Comparison of ENCODE assay signal across 26 cellular contexts in the genomic region with DNA sequence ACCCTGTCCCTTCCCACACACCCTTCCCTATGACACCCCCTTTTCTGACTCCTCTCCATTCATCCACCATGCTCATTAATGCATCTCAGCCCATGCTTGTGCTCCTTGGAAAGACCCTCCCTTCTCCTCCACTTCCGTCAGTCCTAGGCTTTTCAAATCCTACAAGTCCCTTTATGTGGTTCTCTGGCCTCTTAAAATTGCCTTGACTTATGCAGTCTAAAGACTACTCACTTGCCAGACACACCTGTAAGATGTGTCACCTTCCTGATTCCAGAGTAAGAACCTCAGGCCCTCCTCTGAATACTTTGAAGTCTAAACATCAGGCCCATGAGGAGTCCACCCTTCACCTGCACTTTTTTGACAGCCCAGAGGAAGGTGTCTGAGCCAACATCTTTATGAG.
DNase-seq lines count a peak whose midpoint lies in the region; ATAC-seq, FAIRE-seq and TF ChIP-seq lines count a peak whose summit lies in the region.
"Had no signal": no experiment of that assay in that cellular context is flagged by ENCODE, and none has a peak within 500 bp of the region (broad histone marks: within the 10 kb centered on the region; RNA-seq: fewer than 3 reads in every experiment).

No MANE protein-coding gene starts in this region.

- no peak for FAIRE-seq in GM12878 (lab: Jason Lieb, UNC)
- FAIRE-seq: astrocyte, GM19239, pancreas had no signal

- BruUV-seq in GM12878 (replicated peaks; lab: Mats Ljungman, UMichigan) = no TSS peak

- H3K27ac Mint-ChIP-seq in activated CD4-positive, alpha-beta T cell treated with anti-CD3 and anti-CD28 coated beads for 36 hours = no peak overlapping the region
- H3K27ac Mint-ChIP-seq in naive thymus-derived CD4-positive, alpha-beta T cell = peak overlapping the region in 5 of 9 donors; percentile 31 to 80 (median 71)
- no peak overlapping the region for H3K27ac Mint-ChIP-seq in T-helper 2 cell treated with Interferon-gamma antibody and Interleukin-4, amounts not matched to agents 5 μg/mL and 100 μg/mL, for 36 hours

- no peak for DNase-seq in activated CD4-positive, alpha-beta T cell treated with anti-CD3 and anti-CD28 coated beads for 36 hours
- DNase-seq in activated CD4-positive, alpha-beta T cell treated with anti-CD3 and anti-CD28 coated beads for 4 hours = no peak
- DNase-seq in GM12878 (ENCODE audit: low read depth, low spot score) (no peak), NOMO-1 treated with DMSO at 0.1 percent for 48 hours (lab: John Stamatoyannopoulos, UW; ENCODE audit: unreplicated experiment) (no peak)
- no peak for DNase-seq in naive thymus-derived CD4-positive, alpha-beta T cell
- DNase-seq in T-helper 2 cell treated with Interferon-gamma antibody and Interleukin-4, amounts not matched to agents 5 μg/mL and 100 μg/mL, for 36 hours (ENCODE audit: low spot score) = no peak
- DNase-seq: activated naive CD4-positive, alpha-beta T cell; activated T-cell treated with anti-CD3 and anti-CD28 coated beads for 4 hours; CD4-positive, CD25-positive, alpha-beta regulatory T cell; DMS 273 treated with DMSO at 0.1 percent for 48 hours; naive B cell; NCI-H1694 treated with DMSO at 0.1 percent for 48 hours; NCI-H2171 treated with DMSO at 0.1 percent for 48 hours; NCI-H526; pancreas; stimulated activated CD4-positive, alpha-beta T cell treated with anti-CD3 and anti-CD28 coated beads, Interleukin-4, amount 100 ng/mL, for 1 hour; stimulated activated naive CD4-positive, alpha-beta T cell treated with Interleukin-2 at 50 U/mL for 16 hours had no signal

- H3K36me3 ChIP-seq in OCI-LY3 (replicated peaks; ENCODE audit: low read depth, low read length) = no peaks in the 10 kb centered on the region
- no peaks in the 10 kb centered on the region for H3K36me3 ChIP-seq in GM12878 (ENCODE audit: control insufficient read depth in 2 of 2, insufficient read depth in 2 of 2, low read length in 1 of 2)
- peaks cover 0 to 17% (median 0%) of the 10 kb centered on the region in 3 experiments for H3K36me3 ChIP-seq in naive thymus-derived CD4-positive, alpha-beta T cell (ENCODE audit: control insufficient read depth in 2 of 3, insufficient read depth in 3 of 3, low read length in 3 of 3)
- H3K36me3 ChIP-seq: pancreas, right atrium auricular region had no signal

- no peak for TF ChIP-seq POLR2A in GM12878 (IDR thresholded peaks at IDR 0.05; ENCODE audit: low read depth, low read length)

- peaks cover 12% of the 10 kb centered on the region for H3K36me3 Mint-ChIP-seq in activated CD4-positive, alpha-beta T cell treated with anti-CD3 and anti-CD28 coated beads for 36 hours (ENCODE audit: low read depth)
- H3K36me3 Mint-ChIP-seq in naive thymus-derived CD4-positive, alpha-beta T cell = peaks cover 0 to 38% (median 15%) of the 10 kb centered on the region in 5 donors
- peaks cover 13% of the 10 kb centered on the region for H3K36me3 Mint-ChIP-seq in T-helper 2 cell treated with Interferon-gamma antibody and Interleukin-4, amounts not matched to agents 5 μg/mL and 100 μg/mL, for 36 hours (ENCODE audit: low read depth)
- H3K36me3 Mint-ChIP-seq: naive B cell had no signal

- H3K4me3 Mint-ChIP-seq in activated CD4-positive, alpha-beta T cell treated with anti-CD3 and anti-CD28 coated beads for 36 hours = no peak overlapping the region
- no peak overlapping the region for H3K4me3 Mint-ChIP-seq in naive thymus-derived CD4-positive, alpha-beta T cell
- H3K4me3 Mint-ChIP-seq in T-helper 2 cell treated with Interferon-gamma antibody and Interleukin-4, amounts not matched to agents 5 μg/mL and 100 μg/mL, for 36 hours = no peak overlapping the region
- H3K4me3 Mint-ChIP-seq: CD4-positive, CD25-positive, alpha-beta regulatory T cell; central memory CD8-positive, alpha-beta T cell had no signal

- H3K79me2 ChIP-seq in OCI-LY3 (ENCODE audit: low read length) = no peaks in the 10 kb centered on the region
- H3K79me2 ChIP-seq in GM12878 (ENCODE audit: control insufficient read depth, insufficient read depth, low read length) = no peaks in the 10 kb centered on the region

- TF ChIP-seq RAD21 in GM12878 (IDR thresholded peaks at IDR 0.05; ENCODE audit: insufficient read depth, low read depth, low read length) = no peak

- H3K4me1 Mint-ChIP-seq in activated CD4-positive, alpha-beta T cell treated with anti-CD3 and anti-CD28 coated beads for 36 hours = peaks cover 30% of the 10 kb centered on the region
- peaks cover 14 to 42% (median 33%) of the 10 kb centered on the region in 7 donors for H3K4me1 Mint-ChIP-seq in naive thymus-derived CD4-positive, alpha-beta T cell
- H3K4me1 Mint-ChIP-seq in T-helper 2 cell treated with Interferon-gamma antibody and Interleukin-4, amounts not matched to agents 5 μg/mL and 100 μg/mL, for 36 hours (ENCODE audit: low read depth) = peaks cover 16% of the 10 kb centered on the region

- in situ Hi-C loops in GM12878 (cut with MboI) = loop anchor here (25.0 kb wide), 2 partner anchors 730 to 930 kb away; no protein-coding TSS in a partner anchor

- no peak overlapping the region for H3K9ac ChIP-seq in OCI-LY3 (ENCODE audit: low read length)
- no peak overlapping the region for H3K9ac ChIP-seq in GM12878 (ENCODE audit: control insufficient read depth, insufficient read depth, low read length)

- H3K4me3 ChIP-seq in OCI-LY3 (ENCODE audit: low read length) (no peak overlapping the region), GM12878 (no peak overlapping the region)
- H3K4me3 ChIP-seq in naive thymus-derived CD4-positive, alpha-beta T cell (ENCODE audit: low read length) = no peak overlapping the region
- H3K4me3 ChIP-seq: pancreas, right atrium auricular region had no signal

- no peak overlapping the region for H3K27ac ChIP-seq in OCI-LY3 (ENCODE audit: low read length)
- no peak overlapping the region for H3K27ac ChIP-seq in GM12878 (ENCODE audit: control insufficient read depth, insufficient read depth)
- no peak overlapping the region for H3K27ac ChIP-seq in naive thymus-derived CD4-positive, alpha-beta T cell (ENCODE audit: low read depth, low read length)
- H3K27ac ChIP-seq: 22Rv1, pancreas, right atrium auricular region, VCaP had no signal

- CTCF ChIA-PET in activated CD4-positive, alpha-beta T cell treated with anti-CD3 and anti-CD28 coated beads for 36 hours (lab: Charles Lee) = interaction anchor here (0.6 kb wide), 1 partner anchor 776 kb away, joined by 3 read pairs; no protein-coding TSS in a partner anchor
- CTCF ChIA-PET in GM12878 (lab: Yijun Ruan, JAX) = interaction anchor here (0.7 kb wide), 1 partner anchor 952 kb away, joined by 4 read pairs; no protein-coding TSS in a partner anchor
- CTCF ChIA-PET in naive thymus-derived CD4-positive, alpha-beta T cell (lab: Charles Lee) = no interaction called here

- 23% methylated on average over 1 of the region's 1 CpG for WGBS in GM12878 (ENCODE audit: insufficient coverage, insufficient replicate concordance, low lambda C conversion rate, missing lambda C conversion rate)

- no peaks in the 10 kb centered on the region for H3K27me3 Mint-ChIP-seq in activated CD4-positive, alpha-beta T cell treated with anti-CD3 and anti-CD28 coated beads for 36 hours
- H3K27me3 Mint-ChIP-seq in naive thymus-derived CD4-positive, alpha-beta T cell = no peaks in the 10 kb centered on the region
- no peaks in the 10 kb centered on the region for H3K27me3 Mint-ChIP-seq in T-helper 2 cell treated with Interferon-gamma antibody and Interleukin-4, amounts not matched to agents 5 μg/mL and 100 μg/mL, for 36 hours (ENCODE audit: low read depth)
- H3K27me3 Mint-ChIP-seq: CD4-positive, CD25-positive, alpha-beta regulatory T cell; central memory CD8-positive, alpha-beta T cell; naive B cell had no signal

- no peaks in the 10 kb centered on the region for H3K9me3 Mint-ChIP-seq in activated CD4-positive, alpha-beta T cell treated with anti-CD3 and anti-CD28 coated beads for 36 hours (ENCODE audit: low read depth)
- no peaks in the 10 kb centered on the region for H3K9me3 Mint-ChIP-seq in naive thymus-derived CD4-positive, alpha-beta T cell
- no peaks in the 10 kb centered on the region for H3K9me3 Mint-ChIP-seq in T-helper 2 cell treated with Interferon-gamma antibody and Interleukin-4, amounts not matched to agents 5 μg/mL and 100 μg/mL, for 36 hours
- H3K9me3 Mint-ChIP-seq: central memory CD8-positive, alpha-beta T cell; naive B cell had no signal

- RAD21 ChIA-PET in GM12878 (lab: Charles Lee; ENCODE audit: unreplicated experiment) = interaction anchor here (3.1 kb wide), 1 partner anchor 10 kb away, joined by 21 read pairs; no protein-coding TSS in a partner anchor

- peak; percentile 10 for ATAC-seq in activated CD4-positive, alpha-beta T cell treated with anti-CD3 and anti-CD28 coated beads for 36 hours
- no peak for ATAC-seq in GM12878
- ATAC-seq in naive thymus-derived CD4-positive, alpha-beta T cell = no peak
- ATAC-seq in GM21737 (IDR thresholded peaks at IDR 0.05; ENCODE audit: unreplicated experiment) = no peak
- ATAC-seq: left lobe of liver, pancreas had no signal

- POLR2A ChIA-PET in activated CD4-positive, alpha-beta T cell treated with anti-CD3 and anti-CD28 coated beads for 36 hours (lab: Charles Lee) = no interaction called here
- POLR2A ChIA-PET in GM12878 (lab: Charles Lee) = interaction anchor here (0.6 kb wide), 1 partner anchor 94 kb away, joined by 6 read pairs; no protein-coding TSS in a partner anchor
- POLR2A ChIA-PET in naive thymus-derived CD4-positive, alpha-beta T cell (lab: Charles Lee) = no interaction called here

- H4K20me1 ChIP-seq in OCI-LY3 (ENCODE audit: insufficient read depth, low read length) (no peaks in the 10 kb centered on the region), GM12878 (ENCODE audit: control insufficient read depth, insufficient read depth) (no peaks in the 10 kb centered on the region)

- peaks cover 22% of the 10 kb centered on the region for H3K4me1 ChIP-seq in OCI-LY3 (ENCODE audit: low read length)
- peaks cover 22% of the 10 kb centered on the region for H3K4me1 ChIP-seq in GM12878 (ENCODE audit: control insufficient read depth, insufficient read depth, low read length)
- peaks cover 7% of the 10 kb centered on the region in 2 donors for H3K4me1 ChIP-seq in naive thymus-derived CD4-positive, alpha-beta T cell (ENCODE audit: control insufficient read depth in 2 of 2, insufficient read depth in 2 of 2, low read length in 2 of 2)

- H3K9me3 ChIP-seq in OCI-LY3 (ENCODE audit: insufficient read depth, low read length) (no peaks in the 10 kb centered on the region), GM12878 (replicated peaks; ENCODE audit: control insufficient read depth, insufficient read depth, low read length) (no peaks in the 10 kb centered on the region)
- H3K9me3 ChIP-seq in naive thymus-derived CD4-positive, alpha-beta T cell (ENCODE audit: control insufficient read depth in 2 of 3, low read length in 3 of 3) = no peaks in the 10 kb centered on the region
- H3K9me3 ChIP-seq: pancreas, right atrium auricular region had no signal

- SMC1A ChIA-PET in GM12878 (lab: Charles Lee; ENCODE audit: uncharacterized antibody, unreplicated experiment) = interaction anchor here (1.4 to 4.5 kb wide), 3 partner anchors 10 to 38 kb away, joined by 3 to 25 read pairs (median 15); no protein-coding TSS in a partner anchor

- H3K4me2 ChIP-seq in OCI-LY3 (ENCODE audit: low read length) (peak overlapping the region; percentile 53), GM12878 (ENCODE audit: control insufficient read depth, insufficient read depth) (peak overlapping the region; percentile 34)

- H3K27me3 ChIP-seq in OCI-LY3 (ENCODE audit: low read depth, low read length) = 0 out of 2 replicates have a peak, but pooled peaks cover 4% of the 10 kb centered on the region
- H3K27me3 ChIP-seq in GM12878 (replicated peaks in 1 of 2; ENCODE audit: control insufficient read depth in 2 of 2, insufficient read depth in 2 of 2, low read length in 1 of 2) = no peaks in the 10 kb centered on the region
- H3K27me3 ChIP-seq in naive thymus-derived CD4-positive, alpha-beta T cell (ENCODE audit: control insufficient read depth in 2 of 2, insufficient read depth in 2 of 2, low read length in 2 of 2) = no peaks in the 10 kb centered on the region
- H3K27me3 ChIP-seq: pancreas, right atrium auricular region had no signal

- TF ChIP-seq EP300 in GM12878 (IDR thresholded peaks at IDR 0.05; ENCODE audit: borderline replicate concordance in 1 of 2, control insufficient read depth in 1 of 2, low read depth in 2 of 2, low read length in 2 of 2) = no peak

- TF ChIP-seq CTCF in OCI-LY3 (IDR thresholded peaks at IDR 0.05; ENCODE audit: low read depth, low read length) (no peak), GM12878 (IDR thresholded peaks at IDR 0.05 in 2 of 3, conservative IDR thresholded peaks at IDR 0.05 in 1 of 3; ENCODE audit: control insufficient read depth in 2 of 3, extremely low read depth in 1 of 3, insufficient read depth in 1 of 3, low read depth in 3 of 3, low read length in 3 of 3) (no peak)

- intact Hi-C loops in activated CD4-positive, alpha-beta T cell treated with anti-CD3 and anti-CD28 coated beads for 36 hours (cut with DNase I, micrococcal nuclease) = no loop called here
- intact Hi-C loops in GM12878 (cut with micrococcal nuclease; ENCODE audit: unreplicated experiment) = loop anchor here (5.0 kb wide), 1 partner anchor 140 kb away; no protein-coding TSS in a partner anchor
- intact Hi-C loops in naive thymus-derived CD4-positive, alpha-beta T cell (cut with micrococcal nuclease) = no loop called here

- H2AFZ ChIP-seq in OCI-LY3 (ENCODE audit: low read depth, low read length) (no peak overlapping the region), GM12878 (ENCODE audit: control insufficient read depth, low read depth, low read length) (no peak overlapping the region)

Comparison
In these comparisons a context has a peak if more than half of its experiments do, and no peak if none do; other contexts are left out.
1. H3K27ac Mint-ChIP-seq: peak in naive thymus-derived CD4-positive, alpha-beta T cell (5 of 9); none in activated CD4-positive, alpha-beta T cell treated with anti-CD3 and anti-CD28 coated beads for 36 hours (single experiment) and T-helper 2 cell treated with Interferon-gamma antibody and Interleukin-4, amounts not matched to agents 5 μg/mL and 100 μg/mL, for 36 hours (single experiment).